In genomic region chr7:39732837-39733804, GRCh38 we compare ENCODE assay signal across 7 cellular contexts.
DNase-seq lines count a peak whose midpoint lies in the region; ATAC-seq lines count a peak whose summit lies in the region.

No MANE protein-coding gene starts in this region.

- DNase-seq in NCI-H2029 (lab: John Stamatoyannopoulos, UW) (peak; percentile 79), T-helper 9 cell (peak; percentile 94), astrocyte of the hippocampus (ENCODE audit: low read depth, low spot score) (peak; percentile 98), hippocampal formation (lab: John Stamatoyannopoulos, UW) (peak; percentile 88 to 95), retina (peak; percentile 98)

- peak; percentile 94 for ATAC-seq in GM18508 (IDR thresholded peaks at IDR 0.05; ENCODE audit: insufficient read depth, unreplicated experiment)
- peak; percentile 91 for ATAC-seq in HG02981 (IDR thresholded peaks at IDR 0.05; ENCODE audit: unreplicated experiment)

Comparison
In these comparisons a context has a peak if more than half of its experiments do, and no peak if none do; other contexts are left out.
1. Peak in every context shown above with its lines: DNase-seq and ATAC-seq.